ENCODE assay signal across 8 cellular contexts in genomic region chr1:153990468-153991150, GRCh38. TPM values are rescaled to one million over a fixed set of nuclear protein-coding genes. Genes with fewer than 3 reads are reported as not detected.
DNase-seq lines count a peak whose midpoint lies in the region; ATAC-seq and TF ChIP-seq lines count a peak whose summit lies in the region.

Gene RPS27, plus strand, starts transcription at chr1:153990762. Its CDS starts 35 bp downstream, at chr1:153990797.

- H3K9me3 ChIP-seq in CD4-positive, CD25-positive, alpha-beta regulatory T cell (ENCODE audit: control insufficient read depth in 2 of 2, low read length in 2 of 2): no peaks in the 10 kb centered on the region
- no peaks in the 10 kb centered on the region for H3K9me3 ChIP-seq in lower lobe of right lung

- peaks cover 20% of the 10 kb centered on the region for H3K36me3 Mint-ChIP-seq in CD4-positive, CD25-positive, alpha-beta regulatory T cell

- intact Hi-C loops in lower lobe of right lung (cut with DNase I): no loop called here

- peak within 1 kb of the TSS; percentile 99 to 100 (median 100) for H3K27ac Mint-ChIP-seq in CD4-positive, CD25-positive, alpha-beta regulatory T cell

- peak within 1 kb of the TSS; percentile 95 for H3K27ac ChIP-seq in CD4-positive, CD25-positive, alpha-beta regulatory T cell (ENCODE audit: insufficient read depth, low read length, poor library complexity, severe bottlenecking)
- peak within 1 kb of the TSS; percentile 95 for H3K27ac ChIP-seq in lower lobe of right lung

- no peak for TF ChIP-seq CTCF in lower lobe of right lung (IDR thresholded peaks at IDR 0.05)

- H3K4me1 Mint-ChIP-seq in CD4-positive, CD25-positive, alpha-beta regulatory T cell: peaks cover 21 to 60% (median 32%) of the 10 kb centered on the region in 4 donors

- peaks cover 9% of the 10 kb centered on the region for H3K27me3 Mint-ChIP-seq in CD4-positive, CD25-positive, alpha-beta regulatory T cell

- peak within 1 kb of the TSS; percentile 100 for H3K4me3 ChIP-seq in CD4-positive, CD25-positive, alpha-beta regulatory T cell (ENCODE audit: low read depth, low read length)
- peak within 1 kb of the TSS; percentile 64 for H3K4me3 ChIP-seq in lower lobe of right lung

- peak; percentile 86 to 91 for ATAC-seq in CD4-positive, CD25-positive, alpha-beta regulatory T cell (ENCODE audit: low read depth in 2 of 2)
- peak; percentile 60 for ATAC-seq in GM19452 (IDR thresholded peaks at IDR 0.05; ENCODE audit: unreplicated experiment)
- ATAC-seq in lower lobe of right lung: peak; percentile 85 to 88

- H3K4me3 Mint-ChIP-seq in CD4-positive, CD25-positive, alpha-beta regulatory T cell: peak within 1 kb of the TSS; percentile 88 to 98 (median 96)

- DNase-seq in CD4-positive, CD25-positive, alpha-beta regulatory T cell: peak; percentile 85 to 97 (median 95)
- DNase-seq in HS-27A (ENCODE audit: low read depth) (peak; percentile 89), NK-92 (lab: John Stamatoyannopoulos, UW; ENCODE audit: unreplicated experiment) (peak; percentile 43), lower lobe of right lung (peak; percentile 88)
- peak; percentile 66 to 77 for DNase-seq in activated CD8-positive, alpha-beta memory T cell treated with anti-CD3 and anti-CD28 coated beads for 1 hour (ENCODE audit: extremely low read depth in 1 of 2, low read depth in 1 of 2)
- peak; percentile 84 for DNase-seq in effector CD4-positive, alpha-beta T cell
- DNase-seq in stimulated activated CD4-positive, alpha-beta T cell treated with anti-CD3 and anti-CD28 coated beads, TNF-alpha, amount 100 ng/mL, for 24 hours (ENCODE audit: low read depth in 3 of 3): peak; percentile 68 to 81 (median 80)

- H3K4me1 ChIP-seq in CD4-positive, CD25-positive, alpha-beta regulatory T cell (ENCODE audit: control insufficient read depth, insufficient read depth, low read length, poor library complexity, severe bottlenecking): peaks cover 40% of the 10 kb centered on the region
- peaks cover 43% of the 10 kb centered on the region for H3K4me1 ChIP-seq in lower lobe of right lung

- peaks cover 0 to 2% (median 0%) of the 10 kb centered on the region in 7 donors for H3K9me3 Mint-ChIP-seq in CD4-positive, CD25-positive, alpha-beta regulatory T cell

- H3K36me3 ChIP-seq in CD4-positive, CD25-positive, alpha-beta regulatory T cell (ENCODE audit: control insufficient read depth, insufficient read depth, low read length): peaks cover 31% of the 10 kb centered on the region
- peaks cover 41% of the 10 kb centered on the region for H3K36me3 ChIP-seq in lower lobe of right lung

- H3K27me3 ChIP-seq in CD4-positive, CD25-positive, alpha-beta regulatory T cell (ENCODE audit: control insufficient read depth, insufficient read depth, low read length): no peaks in the 10 kb centered on the region
- H3K27me3 ChIP-seq in lower lobe of right lung (ENCODE audit: low read depth): no peaks in the 10 kb centered on the region

RNA-seq across cellular contexts. Expression of gene RPS27, which starts in this region (rescaled TPM):
- total RNA-seq in CD4-positive, CD25-positive, alpha-beta regulatory T cell: 4,265 TPM
- over 10,000 TPM; 16,500 to 24,850 (median 17,978) TPM for polyA plus RNA-seq in CD4-positive, CD25-positive, alpha-beta regulatory T cell
- 1,826 TPM for total RNA-seq in lower lobe of right lung

Comparison
In these comparisons a context has a peak if more than half of its experiments do, and no peak if none do; other contexts are left out.
1. Peak in every context shown above with its lines: DNase-seq, ATAC-seq, H3K4me3 ChIP-seq and H3K27ac ChIP-seq.
2. DNase-seq: peak in every context shown above with its lines; median percentile 95 in CD4-positive, CD25-positive, alpha-beta regulatory T cell; 89 in HS-27A; 88 in lower lobe of right lung; 84 in effector CD4-positive, alpha-beta T cell; 80 in stimulated activated CD4-positive, alpha-beta T cell treated with anti-CD3 and anti-CD28 coated beads, TNF-alpha, amount 100 ng/mL, for 24 hours; 72 in activated CD8-positive, alpha-beta memory T cell treated with anti-CD3 and anti-CD28 coated beads for 1 hour; 43 in NK-92.